ENCODE assay signal across 17 cellular contexts in genomic region chr3:185560676-185561075, GRCh38. TPM values are rescaled to one million over a fixed set of nuclear protein-coding genes. Genes with fewer than 3 reads are reported as not detected.
"Had no signal": no experiment of that assay in that cellular context is flagged by ENCODE, and none has a peak within 500 bp of the region (broad histone marks: within the 10 kb centered on the region; RNA-seq: fewer than 3 reads in every experiment).

No MANE protein-coding gene starts in this region.

- H3K27ac Mint-ChIP-seq: endodermal cell; stimulated activated naive CD8-positive, alpha-beta T cell treated with anti-CD3 and anti-CD28 coated beads, Interleukin-15, Interleukin-2, amounts not matched to agents 100 ng/mL and 50 ng/mL, for 24 hours; T-helper 1 cell treated with Interleukin-12 subunit alpha and Interleukin-12 subunit beta and Interleukin-4 antibody, amounts not matched to agents 30 μg/mL and 1 μg/mL, for 36 hours had no signal

- DNase-seq: activated effector memory CD4-positive, alpha-beta T cell treated with Interleukin-2 at 50 U/mL for 16 hours; cerebellar nuclear complex; erythroblast; mesenchymal stem cell; stimulated activated CD4-positive, alpha-beta T cell treated with anti-CD3 and anti-CD28 coated beads, Interleukin-15, amount 100 ng/mL, for 24 hours had no signal

- H3K9me3 Mint-ChIP-seq: activated naive CD4-positive, alpha-beta T cell treated with anti-CD3 and anti-CD28 coated beads, Interleukin-2, amount 50 U/mL, for 24 hours; activated T-cell treated with anti-CD3 and anti-CD28 coated beads, Interleukin-2, amount 50 U/mL, for 24 hours; endodermal cell; neural crest cell; stimulated activated naive CD8-positive, alpha-beta T cell treated with anti-CD3 and anti-CD28 coated beads, Interleukin-15, Interleukin-2, amounts not matched to agents 100 ng/mL and 50 ng/mL, for 24 hours; T-helper 1 cell treated with Interleukin-12 subunit alpha and Interleukin-12 subunit beta and Interleukin-4 antibody, amounts not matched to agents 30 μg/mL and 1 μg/mL, for 36 hours had no signal

- H3K27ac ChIP-seq: body of pancreas, vagina had no signal

- ATAC-seq: body of pancreas had no signal

- H3K27me3 Mint-ChIP-seq: stimulated activated naive CD8-positive, alpha-beta T cell treated with anti-CD3 and anti-CD28 coated beads, Interleukin-15, Interleukin-2, amounts not matched to agents 100 ng/mL and 50 ng/mL, for 24 hours had no signal

- H3K27me3 ChIP-seq: body of pancreas, hepatocyte, vagina had no signal

- H3K4me3 Mint-ChIP-seq: activated naive CD4-positive, alpha-beta T cell treated with anti-CD3 and anti-CD28 coated beads, Interleukin-2, amount 50 U/mL, for 24 hours; activated T-cell treated with anti-CD3 and anti-CD28 coated beads, Interleukin-2, amount 50 U/mL, for 24 hours; endodermal cell; neural crest cell; stimulated activated naive CD8-positive, alpha-beta T cell treated with anti-CD3 and anti-CD28 coated beads, Interleukin-15, Interleukin-2, amounts not matched to agents 100 ng/mL and 50 ng/mL, for 24 hours; T-helper 1 cell treated with Interleukin-12 subunit alpha and Interleukin-12 subunit beta and Interleukin-4 antibody, amounts not matched to agents 30 μg/mL and 1 μg/mL, for 36 hours had no signal

- H3K4me3 ChIP-seq: body of pancreas, hepatocyte, vagina had no signal

- H3K9me3 ChIP-seq: body of pancreas, vagina had no signal

- H3K4me1 ChIP-seq: vagina had no signal

- H3K36me3 Mint-ChIP-seq: activated naive CD4-positive, alpha-beta T cell treated with anti-CD3 and anti-CD28 coated beads, Interleukin-2, amount 50 U/mL, for 24 hours had no signal

- H3K36me3 ChIP-seq: vagina had no signal

RNA-seq across cellular contexts. Expression of gene LIPH, which starts 8.3 kb away (rescaled TPM):
- total RNA-seq: dermis microvascular lymphatic vessel endothelial cell, myocyte, neural crest cell, temporal lobe had no signal
